In the genomic region with DNA sequence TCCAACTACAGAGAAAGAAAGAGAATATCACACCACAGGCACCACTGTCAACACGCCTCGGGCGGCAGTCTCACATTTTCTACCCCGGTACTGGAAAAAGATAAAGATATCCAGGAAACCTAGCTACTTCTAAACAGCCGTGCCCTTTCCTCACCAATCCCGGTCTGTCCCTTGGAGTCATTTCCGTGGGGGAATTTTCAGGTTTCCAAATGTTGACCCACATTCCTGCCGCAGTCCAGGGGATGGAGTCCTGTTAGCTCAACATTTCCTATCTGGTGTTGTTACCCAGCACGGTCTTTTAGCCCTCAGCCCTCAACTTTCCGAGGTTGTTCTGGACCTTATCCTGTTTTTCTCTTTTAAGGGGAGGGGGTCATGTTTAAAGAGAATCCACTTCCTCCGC, we compare ENCODE assay signal across 15 cellular contexts. TPM values are rescaled to one million over a fixed set of nuclear protein-coding genes. Genes with fewer than 3 reads are reported as not detected.
DNase-seq lines count a peak whose midpoint lies in the region; ATAC-seq, FAIRE-seq and TF ChIP-seq lines count a peak whose summit lies in the region.
"Had no signal": no experiment of that assay in that cellular context is flagged by ENCODE, and none has a peak within 500 bp of the region (broad histone marks: within the 10 kb centered on the region; RNA-seq: fewer than 3 reads in every experiment).

No MANE protein-coding gene starts in this region.

- no peak for FAIRE-seq in frontal cortex (lab: Jason Lieb, UNC)

- H3K9me3 ChIP-seq in GM23248 (ENCODE audit: low read depth), result no peaks in the 10 kb centered on the region
- no peaks in the 10 kb centered on the region for H3K9me3 ChIP-seq in gastroesophageal sphincter

- H3K27ac ChIP-seq in GM23248 (peak overlapping the region; percentile 99), angular gyrus (ENCODE audit: low read depth, low read length) (peak overlapping the region; percentile 82), gastroesophageal sphincter (peak overlapping the region; percentile 14 to 98 (median 94)), skin epidermis (peak overlapping the region in 12 of 21 experiments; percentile 0 to 94 (median 66))
- H3K27ac ChIP-seq: cardiac muscle cell, HL-60, neural progenitor cell had no signal

- peaks cover 65% of the 10 kb centered on the region for H3F3A ChIP-seq in GM23248 (ENCODE audit: insufficient read depth)

- H3K9ac ChIP-seq in GM23248, result peak overlapping the region; percentile 99
- H3K9ac ChIP-seq: neural progenitor cell had no signal

- H3K4me3 ChIP-seq in GM23248, result no peak overlapping the region
- H3K4me3 ChIP-seq in gastroesophageal sphincter, result peak overlapping the region in 1 of 2 donors; percentile 8
- no peak overlapping the region for H3K4me3 ChIP-seq in skin epidermis
- H3K4me3 ChIP-seq: cardiac muscle cell, neural progenitor cell had no signal

- WGBS in GM23248 (ENCODE audit: low coverage in 1 of 2, low lambda C conversion rate in 2 of 2, missing lambda C conversion rate in 2 of 2), 2 experiments, result 95 to 96% methylated on average over 11 of the region's 11 CpGs
- WGBS in gastroesophageal sphincter (ENCODE audit: low coverage in 1 of 2), 2 donors, result 43 to 96% methylated on average over 6 to 11 of the region's 11 CpGs

- H4K20me1 ChIP-seq in GM23248 (ENCODE audit: insufficient read depth), result no peaks in the 10 kb centered on the region

- no peak for TF ChIP-seq CTCF in gastroesophageal sphincter (IDR thresholded peaks at IDR 0.05)

- peak overlapping the region; percentile 95 for H3K4me2 ChIP-seq in GM23248 (ENCODE audit: unreplicated experiment)
- H3K4me2 ChIP-seq: neural progenitor cell had no signal

- TF ChIP-seq EP300 in gastroesophageal sphincter (IDR thresholded peaks at IDR 0.05), result no peak

- H3K79me2 ChIP-seq in GM23248 (ENCODE audit: insufficient read depth), result peaks cover 85% of the 10 kb centered on the region

- in situ Hi-C loops in GM23248 (cut with MboI), result no loop called here

- H3K27me3 ChIP-seq in GM23248 (replicated peaks; ENCODE audit: insufficient read depth) (no peaks in the 10 kb centered on the region), gastroesophageal sphincter (no peaks in the 10 kb centered on the region)
- H3K27me3 ChIP-seq: cardiac muscle cell, neural progenitor cell had no signal

- no peaks in the 10 kb centered on the region for H3K9me2 ChIP-seq in GM23248 (ENCODE audit: insufficient read depth)

- H3K4me1 ChIP-seq in GM23248 (ENCODE audit: insufficient read depth), result peaks cover 57% of the 10 kb centered on the region
- H3K4me1 ChIP-seq in gastroesophageal sphincter, result peaks cover 0 to 91% (median 21%) of the 10 kb centered on the region in 3 donors

- DNase-seq in GM23248, result no peak
- no peak for DNase-seq in frontal cortex (ENCODE audit: low spot score in 2 of 2)
- DNase-seq in NCI-H2171 (lab: John Stamatoyannopoulos, UW), result no peak
- DNase-seq in OCI-M1 (lab: John Stamatoyannopoulos, UW), result no peak
- no peak for DNase-seq in SW 1271 (lab: John Stamatoyannopoulos, UW)
- DNase-seq: activated CD8-positive, alpha-beta memory T cell treated with anti-CD3 and anti-CD28 coated beads, Interleukin-2, amount 50 U/mL, for 4 hours; NCI-H1048; NCI-H82 had no signal

- TF ChIP-seq POLR2A in gastroesophageal sphincter (IDR thresholded peaks at IDR 0.05), result no peak

- ATAC-seq in gastroesophageal sphincter, result no peak

- H3K36me3 ChIP-seq in GM23248 (ENCODE audit: low read depth) (peaks cover 30% of the 10 kb centered on the region), gastroesophageal sphincter (peaks cover 0 to 16% of the 10 kb centered on the region in 2 donors)
- H3K36me3 ChIP-seq: neural progenitor cell had no signal

- no peak overlapping the region for H2AFZ ChIP-seq in GM23248
- H2AFZ ChIP-seq: neural progenitor cell had no signal

RNA-seq across cellular contexts. Expression of gene SSH1, which starts 4.7 kb away (rescaled TPM):
- total RNA-seq in GM23248 (2014; rRNA removed; shearing (Covaris generic)), result 21.9 and 33.5 TPM in 2 replicates
- 44.0 and 49.0 TPM in 2 replicates for polyA plus RNA-seq in GM23248 (2016; fragmentation: Nextera tagmentation; extraction: Ambion mirVana)
- total RNA-seq in gastroesophageal sphincter (10 to 100 TPM; 16.2 to 35.0 (median 17.2) TPM), frontal cortex (4.1 TPM)

RNA-seq across cellular contexts. Expression of gene DAO, which starts 27.2 kb away (rescaled TPM):
- not detected in 2 replicates for total RNA-seq in GM23248 (2014; rRNA removed; shearing (Covaris generic))
- polyA plus RNA-seq in GM23248 (2016; fragmentation: Nextera tagmentation; extraction: Ambion mirVana), result not detected in 2 replicates
- total RNA-seq in gastroesophageal sphincter, result 1 to 10 TPM in 1 of 4 donors, not detected in 3; 2.5 TPM
- not detected for total RNA-seq in frontal cortex
- total RNA-seq: cardiac muscle cell, urinary bladder had no signal
- polyA plus RNA-seq: cardiac muscle cell, urinary bladder had no signal
